Comparison of ENCODE assay signal across 1 cellular context in genomic region chr20:24990810-24991252, GRCh38.
TF ChIP-seq lines count a peak whose summit lies in the region.

No MANE protein-coding gene starts in this region.

TF ChIP-seq in HepG2, 621 proteins besides CTCF, POLR2A, EP300 and RAD21 (continued from another document and continues in another):
- TF ChIP-seq, protein P1, sequence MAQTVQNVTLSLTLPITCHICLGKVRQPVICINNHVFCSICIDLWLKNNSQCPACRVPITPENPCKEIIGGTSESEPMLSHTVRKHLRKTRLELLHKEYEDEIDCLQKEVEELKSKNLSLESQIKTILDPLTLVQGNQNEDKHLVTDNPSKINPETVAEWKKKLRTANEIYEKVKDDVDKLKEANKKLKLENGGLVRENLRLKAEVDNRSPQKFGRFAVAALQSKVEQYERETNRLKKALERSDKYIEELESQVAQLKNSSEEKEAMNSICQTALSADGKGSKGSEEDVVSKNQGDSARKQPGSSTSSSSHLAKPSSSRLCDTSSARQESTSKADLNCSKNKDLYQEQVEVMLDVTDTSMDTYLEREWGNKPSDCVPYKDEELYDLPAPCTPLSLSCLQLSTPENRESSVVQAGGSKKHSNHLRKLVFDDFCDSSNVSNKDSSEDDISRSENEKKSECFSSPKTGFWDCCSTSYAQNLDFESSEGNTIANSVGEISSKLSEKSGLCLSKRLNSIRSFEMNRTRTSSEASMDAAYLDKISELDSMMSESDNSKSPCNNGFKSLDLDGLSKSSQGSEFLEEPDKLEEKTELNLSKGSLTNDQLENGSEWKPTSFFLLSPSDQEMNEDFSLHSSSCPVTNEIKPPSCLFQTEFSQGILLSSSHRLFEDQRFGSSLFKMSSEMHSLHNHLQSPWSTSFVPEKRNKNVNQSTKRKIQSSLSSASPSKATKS (CRISPR knock-in tag; IDR thresholded peaks at IDR 0.05): no peak
- TF ChIP-seq MATR3 (CRISPR knock-in tag; IDR thresholded peaks at IDR 0.05): no peak
- TF ChIP-seq TCF7L2 (IDR thresholded peaks at IDR 0.05; ENCODE audit: low read depth, low read length): no peak
- peak; percentile 49; the same call in 1 of the 2 replicates for TF ChIP-seq ZFY (CRISPR knock-in tag; IDR thresholded peaks at IDR 0.05)
- no peak for TF ChIP-seq NR2F1 (CRISPR knock-in tag; IDR thresholded peaks at IDR 0.05)
- no peak for TF ChIP-seq ZBTB49 (CRISPR knock-in tag; IDR thresholded peaks at IDR 0.05; ENCODE audit: borderline replicate concordance)
- TF ChIP-seq YEATS2 (CRISPR knock-in tag; IDR thresholded peaks at IDR 0.05; ENCODE audit: borderline replicate concordance): no peak
- TF ChIP-seq ELF4 (CRISPR knock-in tag; IDR thresholded peaks at IDR 0.05; ENCODE audit: borderline replicate concordance): no peak
- no peak for TF ChIP-seq ZNF101 (CRISPR knock-in tag; IDR thresholded peaks at IDR 0.05; ENCODE audit: borderline replicate concordance, low read depth)
- no peak for TF ChIP-seq ZNF891 (CRISPR knock-in tag; IDR thresholded peaks at IDR 0.05)
- TF ChIP-seq STAG1 (CRISPR knock-in tag; IDR thresholded peaks at IDR 0.05): no peak
- TF ChIP-seq ZBTB20 (CRISPR knock-in tag; IDR thresholded peaks at IDR 0.05; ENCODE audit: borderline replicate concordance, low read depth): no peak
- no peak for TF ChIP-seq FUBP1 (CRISPR knock-in tag; IDR thresholded peaks at IDR 0.05; ENCODE audit: borderline replicate concordance)
- TF ChIP-seq ZNF850 (CRISPR knock-in tag; conservative IDR thresholded peaks at IDR 0.05): no peak
- TF ChIP-seq NR2F2 (IDR thresholded peaks at IDR 0.05; ENCODE audit: borderline replicate concordance, low read depth): no peak
- TF ChIP-seq ZNF776 (CRISPR knock-in tag; IDR thresholded peaks at IDR 0.05): no peak
- peak; percentile 63; the same call in 1 of the 2 replicates for TF ChIP-seq SOX5 (CRISPR knock-in tag; IDR thresholded peaks at IDR 0.05; ENCODE audit: borderline replicate concordance)
- TF ChIP-seq GATAD2A (CRISPR knock-in tag; IDR thresholded peaks at IDR 0.05): 0 out of 2 replicates have a peak, but pooled peaks have one; percentile 26
- TF ChIP-seq NFE2L1 (CRISPR knock-in tag; IDR thresholded peaks at IDR 0.05; ENCODE audit: borderline replicate concordance): no peak
- no peak for TF ChIP-seq ATF4 (CRISPR knock-in tag; IDR thresholded peaks at IDR 0.05)
- TF ChIP-seq SRSF9 (IDR thresholded peaks at IDR 0.05; ENCODE audit: borderline replicate concordance, insufficient read depth, low read depth, low read length, poor library complexity, severe bottlenecking): no peak
- no peak for TF ChIP-seq RELA (CRISPR knock-in tag; IDR thresholded peaks at IDR 0.05)
- TF ChIP-seq, protein P2, sequence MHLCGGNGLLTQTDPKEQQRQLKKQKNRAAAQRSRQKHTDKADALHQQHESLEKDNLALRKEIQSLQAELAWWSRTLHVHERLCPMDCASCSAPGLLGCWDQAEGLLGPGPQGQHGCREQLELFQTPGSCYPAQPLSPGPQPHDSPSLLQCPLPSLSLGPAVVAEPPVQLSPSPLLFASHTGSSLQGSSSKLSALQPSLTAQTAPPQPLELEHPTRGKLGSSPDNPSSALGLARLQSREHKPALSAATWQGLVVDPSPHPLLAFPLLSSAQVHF (CRISPR knock-in tag; IDR thresholded peaks at IDR 0.05): no peak
- TF ChIP-seq MTF2 (CRISPR knock-in tag; IDR thresholded peaks at IDR 0.05; ENCODE audit: borderline replicate concordance): no peak
- no peak for TF ChIP-seq SOX13 (IDR thresholded peaks at IDR 0.05)
- peak in 1 of 2 experiments; percentile 42; a peak in 1 of 4 replicates for TF ChIP-seq SOX13 (CRISPR knock-in tag; conservative IDR thresholded peaks at IDR 0.05 in 1 of 2, IDR thresholded peaks at IDR 0.05 in 1 of 2)
- TF ChIP-seq ZNF136 (CRISPR knock-in tag; IDR thresholded peaks at IDR 0.05; ENCODE audit: low read depth): no peak
- no peak for TF ChIP-seq TRIM24 (CRISPR knock-in tag; IDR thresholded peaks at IDR 0.05)
- no peak for TF ChIP-seq KDM5B (CRISPR knock-in tag; IDR thresholded peaks at IDR 0.05; ENCODE audit: borderline replicate concordance)
- TF ChIP-seq ZNF274 (CRISPR knock-in tag; IDR thresholded peaks at IDR 0.05): no peak
- no peak for TF ChIP-seq ZNF205 (CRISPR knock-in tag; IDR thresholded peaks at IDR 0.05)
- TF ChIP-seq, protein P3, sequence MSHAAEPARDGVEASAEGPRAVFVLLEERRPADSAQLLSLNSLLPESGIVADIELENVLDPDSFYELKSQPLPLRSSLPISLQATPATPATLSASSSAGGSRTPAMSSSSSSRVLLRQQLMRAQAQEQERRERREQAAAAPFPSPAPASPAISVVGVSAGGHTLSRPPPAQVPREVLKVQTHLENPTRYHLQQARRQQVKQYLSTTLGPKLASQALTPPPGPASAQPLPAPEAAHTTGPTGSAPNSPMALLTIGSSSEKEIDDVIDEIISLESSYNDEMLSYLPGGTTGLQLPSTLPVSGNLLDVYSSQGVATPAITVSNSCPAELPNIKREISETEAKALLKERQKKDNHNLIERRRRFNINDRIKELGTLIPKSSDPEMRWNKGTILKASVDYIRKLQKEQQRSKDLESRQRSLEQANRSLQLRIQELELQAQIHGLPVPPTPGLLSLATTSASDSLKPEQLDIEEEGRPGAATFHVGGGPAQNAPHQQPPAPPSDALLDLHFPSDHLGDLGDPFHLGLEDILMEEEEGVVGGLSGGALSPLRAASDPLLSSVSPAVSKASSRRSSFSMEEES (CRISPR knock-in tag; IDR thresholded peaks at IDR 0.05): no peak
- TF ChIP-seq ZNF816 (CRISPR knock-in tag; IDR thresholded peaks at IDR 0.05; ENCODE audit: borderline replicate concordance): no peak
- no peak for TF ChIP-seq ATF7-NPFF (CRISPR knock-in tag; IDR thresholded peaks at IDR 0.05; ENCODE audit: low read depth)
- no peak for TF ChIP-seq NFYB (CRISPR knock-in tag; IDR thresholded peaks at IDR 0.05)
- TF ChIP-seq ZNF713 (CRISPR knock-in tag; IDR thresholded peaks at IDR 0.05): no peak
- no peak for TF ChIP-seq GLMP (CRISPR knock-in tag; IDR thresholded peaks at IDR 0.05; ENCODE audit: borderline replicate concordance)
- no peak for TF ChIP-seq TBX3 (IDR thresholded peaks at IDR 0.05; ENCODE audit: borderline replicate concordance)
- TF ChIP-seq ZNF569 (CRISPR knock-in tag; IDR thresholded peaks at IDR 0.05; ENCODE audit: borderline replicate concordance): no peak
- TF ChIP-seq MED13 (CRISPR knock-in tag; IDR thresholded peaks at IDR 0.05): no peak
- no peak for TF ChIP-seq ZNF44 (CRISPR knock-in tag; IDR thresholded peaks at IDR 0.05)
- TF ChIP-seq ZNF430 (CRISPR knock-in tag; IDR thresholded peaks at IDR 0.05): 0 out of 2 replicates have a peak, but pooled peaks have one; percentile 24
- TF ChIP-seq PAX8 (CRISPR knock-in tag; IDR thresholded peaks at IDR 0.05; ENCODE audit: borderline replicate concordance): no peak
- no peak for TF ChIP-seq SP4 (CRISPR knock-in tag; IDR thresholded peaks at IDR 0.05)
- no peak for TF ChIP-seq YEATS4 (CRISPR knock-in tag; IDR thresholded peaks at IDR 0.05; ENCODE audit: borderline replicate concordance)
- no peak for TF ChIP-seq PHF20 (CRISPR knock-in tag; IDR thresholded peaks at IDR 0.05)
- TF ChIP-seq, protein P4, sequence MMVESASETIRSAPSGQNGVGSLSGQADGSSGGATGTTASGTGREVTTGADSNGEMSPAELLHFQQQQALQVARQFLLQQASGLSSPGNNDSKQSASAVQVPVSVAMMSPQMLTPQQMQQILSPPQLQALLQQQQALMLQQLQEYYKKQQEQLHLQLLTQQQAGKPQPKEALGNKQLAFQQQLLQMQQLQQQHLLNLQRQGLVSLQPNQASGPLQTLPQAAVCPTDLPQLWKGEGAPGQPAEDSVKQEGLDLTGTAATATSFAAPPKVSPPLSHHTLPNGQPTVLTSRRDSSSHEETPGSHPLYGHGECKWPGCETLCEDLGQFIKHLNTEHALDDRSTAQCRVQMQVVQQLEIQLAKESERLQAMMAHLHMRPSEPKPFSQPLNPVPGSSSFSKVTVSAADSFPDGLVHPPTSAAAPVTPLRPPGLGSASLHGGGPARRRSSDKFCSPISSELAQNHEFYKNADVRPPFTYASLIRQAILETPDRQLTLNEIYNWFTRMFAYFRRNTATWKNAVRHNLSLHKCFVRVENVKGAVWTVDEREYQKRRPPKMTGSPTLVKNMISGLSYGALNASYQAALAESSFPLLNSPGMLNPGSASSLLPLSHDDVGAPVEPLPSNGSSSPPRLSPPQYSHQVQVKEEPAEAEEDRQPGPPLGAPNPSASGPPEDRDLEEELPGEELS (CRISPR knock-in tag; IDR thresholded peaks at IDR 0.05): peak; percentile 39; the same call in 1 of the 2 replicates
- peak; percentile 17; the same call in 1 of the 2 replicates for TF ChIP-seq SAP130 (CRISPR knock-in tag; IDR thresholded peaks at IDR 0.05; ENCODE audit: low read depth)
- no peak for TF ChIP-seq ATF2 (CRISPR knock-in tag; IDR thresholded peaks at IDR 0.05)
- TF ChIP-seq, protein P5, sequence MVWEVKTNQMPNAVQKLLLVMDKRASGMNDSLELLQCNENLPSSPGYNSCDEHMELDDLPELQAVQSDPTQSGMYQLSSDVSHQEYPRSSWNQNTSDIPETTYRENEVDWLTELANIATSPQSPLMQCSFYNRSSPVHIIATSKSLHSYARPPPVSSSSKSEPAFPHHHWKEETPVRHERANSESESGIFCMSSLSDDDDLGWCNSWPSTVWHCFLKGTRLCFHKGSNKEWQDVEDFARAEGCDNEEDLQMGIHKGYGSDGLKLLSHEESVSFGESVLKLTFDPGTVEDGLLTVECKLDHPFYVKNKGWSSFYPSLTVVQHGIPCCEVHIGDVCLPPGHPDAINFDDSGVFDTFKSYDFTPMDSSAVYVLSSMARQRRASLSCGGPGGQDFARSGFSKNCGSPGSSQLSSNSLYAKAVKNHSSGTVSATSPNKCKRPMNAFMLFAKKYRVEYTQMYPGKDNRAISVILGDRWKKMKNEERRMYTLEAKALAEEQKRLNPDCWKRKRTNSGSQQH (CRISPR knock-in tag; IDR thresholded peaks at IDR 0.05; ENCODE audit: low read depth): no peak
